ENCODE assay signal across 24 cellular contexts in genomic region chr19:9644472-9644871, GRCh38. TPM values are rescaled to one million over a fixed set of nuclear protein-coding genes. Genes with fewer than 3 reads are reported as not detected.
A peak's percentile ranks its signal among the peaks of the same experiment; 100 is the strongest.
DNase-seq lines count a peak whose midpoint lies in the region; ATAC-seq, FAIRE-seq and TF ChIP-seq lines count a peak whose summit lies in the region.
"Had no signal": no experiment of that assay in that cellular context is flagged by ENCODE, and none has a peak within 500 bp of the region (broad histone marks: within the 10 kb centered on the region; RNA-seq: fewer than 3 reads in every experiment).

No MANE protein-coding gene starts in this region.

- peaks cover 5 to 8% of the 10 kb centered on the region in 2 donors for H3K4me1 Mint-ChIP-seq in immature natural killer cell

- peak; percentile 66 for FAIRE-seq in D721Med (lab: Jason Lieb, UNC)
- FAIRE-seq: A549, GM19239, H54 had no signal

- no peaks in the 10 kb centered on the region for H3K9me3 ChIP-seq in vagina

- ATAC-seq in SK-N-SH treated with all-trans-retinoic acid at 6 μM for 48 hours: no peak
- ATAC-seq: A549, Right ventricle myocardium inferior had no signal

- H3K9me3 Mint-ChIP-seq in immature natural killer cell: no peaks in the 10 kb centered on the region

- TF ChIP-seq CTCF in D721Med (IDR thresholded peaks at IDR 0.05; ENCODE audit: insufficient read depth, missing control alignments) (no peak), vagina (IDR thresholded peaks at IDR 0.05) (no peak)

- no peaks in the 10 kb centered on the region for H3K4me1 ChIP-seq in vagina
- H3K4me1 ChIP-seq: A549, Peyer's patch had no signal

- no peak overlapping the region for H3K4me3 Mint-ChIP-seq in immature natural killer cell
- H3K4me3 Mint-ChIP-seq: HFFc6 had no signal

- no peak for TF ChIP-seq POLR2A in vagina (IDR thresholded peaks at IDR 0.05)

- H3K27ac ChIP-seq in vagina: no peak overlapping the region
- H3K27ac ChIP-seq: A549, Peyer's patch, SK-N-MC had no signal

- intact Hi-C loops in vagina (cut with DNase I): no loop called here

- DNase-seq in Ammon's horn (ENCODE audit: low spot score) (peak; percentile 17), D721Med (ENCODE audit: insufficient read length, low spot score) (no peak), SK-N-DZ (ENCODE audit: low spot score) (peak; percentile 68), immature natural killer cell (no peak), amygdala (lab: John Stamatoyannopoulos, UW) (no peak), vagina (ENCODE audit: extremely low spot score in 2 of 2) (no peak), glomerular visceral epithelial cell (ENCODE audit: extremely low spot score) (no peak)
- DNase-seq: C1 segment of cervical spinal cord, COR-L47, DMS79, HFFc6, Karpas-422, MG63, NCI-H1105, NCI-H1694 treated with DMSO at 0.1 percent for 48 hours, NCI-H446, NCI-H774, Peyer's patch had no signal

- peaks cover 8 to 22% (median 15%) of the 10 kb centered on the region in 3 donors for H3K36me3 Mint-ChIP-seq in immature natural killer cell

- no peaks in the 10 kb centered on the region for H3K27me3 ChIP-seq in vagina
- H3K27me3 ChIP-seq: MG63, Peyer's patch had no signal

- H3K4me3 ChIP-seq in vagina: no peak overlapping the region
- H3K4me3 ChIP-seq: A549, MG63, Peyer's patch, SK-N-MC had no signal

- peak overlapping the region in 4 of 6 donors; percentile 2 to 87 (median 72) for H3K27ac Mint-ChIP-seq in immature natural killer cell
- H3K27ac Mint-ChIP-seq: HFFc6 had no signal

- H3K27me3 Mint-ChIP-seq in immature natural killer cell (ENCODE audit: low read depth in 3 of 3): peaks cover 0 to 2% (median 0%) of the 10 kb centered on the region in 3 donors

- peaks cover 0 to 46% of the 10 kb centered on the region in 2 donors for H3K36me3 ChIP-seq in vagina

TF ChIP-seq in SK-N-SH treated with all-trans-retinoic acid at 6 μM for 48 hours, 23 proteins besides CTCF, POLR2A, EP300 and RAD21:
- TF ChIP-seq TOX (CRISPR knock-in tag; IDR thresholded peaks at IDR 0.05; ENCODE audit: borderline replicate concordance): no peak
- TF ChIP-seq ZC3H10 (CRISPR knock-in tag; IDR thresholded peaks at IDR 0.05): no peak
- no peak for TF ChIP-seq CSRNP3 (CRISPR knock-in tag; IDR thresholded peaks at IDR 0.05)
TF ChIP-seq in SK-N-SH treated with all-trans-retinoic acid at 6 μM for 48 hours: peak in this region for 0.

RNA-seq across cellular contexts. Expression of gene ZNF561, which starts 23.4 kb away (rescaled TPM):
- polyA plus RNA-seq in SK-N-DZ (2014; cell fraction: cytosol; rRNA removed): 16.5 and 18.5 TPM in 2 replicates
- polyA plus RNA-seq in SK-N-DZ (2014; cell fraction: nucleus; rRNA removed): 30.0 and 30.6 TPM in 2 replicates
- polyA plus RNA-seq in immature natural killer cell: 10 to 100 TPM in 1 of 3 donors, 1 to 10 TPM in 2; 7.2 to 14.7 (median 9.9) TPM
- 29.2 TPM for total RNA-seq in vagina

RNA-seq across cellular contexts. Expression of gene ZNF562, which starts 30.4 kb away (rescaled TPM):
- 21.3 and 32.1 TPM in 2 replicates for polyA plus RNA-seq in SK-N-DZ (2014; cell fraction: cytosol; rRNA removed)
- 13.7 and 15.4 TPM in 2 replicates for polyA plus RNA-seq in SK-N-DZ (2014; cell fraction: nucleus; rRNA removed)
- polyA plus RNA-seq in immature natural killer cell: 1 to 10 TPM; 3.4 to 5.5 (median 4.7) TPM
- total RNA-seq in vagina: 36.3 TPM

Comparison
In these comparisons a context has a peak if more than half of its experiments do, and no peak if none do; other contexts are left out.
1. DNase-seq: peak in Ammon's horn (single experiment) and SK-N-DZ (single experiment); none in D721Med (single experiment), immature natural killer cell (0 of 3), amygdala (0 of 56), vagina (0 of 2) and glomerular visceral epithelial cell (single experiment).